Comparison of ENCODE assay signal across 1 cellular context in genomic region chr1:225677350-225678124, GRCh38.
TF ChIP-seq lines count a peak whose summit lies in the region.

No MANE protein-coding gene starts in this region.

TF ChIP-seq in HEK293, 187 proteins besides CTCF, POLR2A, EP300 and RAD21 (continued from another document):
- TF ChIP-seq ZNF398 (tag by site-specific recombination; IDR thresholded peaks at IDR 0.05) (no peak), ZBTB49 (tag by site-specific recombination; IDR thresholded peaks at IDR 0.05; ENCODE audit: low read depth) (no peak)
